4 cellular contexts compared by ENCODE assay signal in genomic region chr1:207436746-207437145, GRCh38. TPM values are rescaled to one million over a fixed set of nuclear protein-coding genes. Genes with fewer than 3 reads are reported as not detected.
"Had no signal": no experiment of that assay in that cellular context is flagged by ENCODE, and none has a peak within 500 bp of the region (broad histone marks: within the 10 kb centered on the region; RNA-seq: fewer than 3 reads in every experiment).

No MANE protein-coding gene starts in this region.

RNA-seq across cellular contexts. Expression of gene CR2, which starts 17.4 kb away (rescaled TPM):
- total RNA-seq: HepG2, HT-29, HT1080, IMR-90 had no signal
- polyA plus RNA-seq: HepG2, IMR-90 had no signal

RNA-seq across cellular contexts. Expression of gene CR1, which starts 59.2 kb away (rescaled TPM):
- total RNA-seq: HepG2, HT-29, HT1080, IMR-90 had no signal
- polyA plus RNA-seq: HepG2, IMR-90 had no signal
